In genomic region chr7:41567350-41568114, GRCh38 we compare ENCODE assay signal across 17 cellular contexts.
DNase-seq lines count a peak whose midpoint lies in the region; ATAC-seq and TF ChIP-seq lines count a peak whose summit lies in the region.
"Had no signal": no experiment of that assay in that cellular context is flagged by ENCODE, and none has a peak within 500 bp of the region (broad histone marks: within the 10 kb centered on the region; RNA-seq: fewer than 3 reads in every experiment).

No MANE protein-coding gene starts in this region.

- no peak for ATAC-seq in esophagus mucosa
- ATAC-seq: psoas muscle had no signal

- H3K9ac ChIP-seq in BLaER1, result no peak overlapping the region

- H3K36me3 ChIP-seq in BLaER1, result no peaks in the 10 kb centered on the region
- H3K36me3 ChIP-seq: SJSA1, upper lobe of left lung had no signal

- H3K4me3 ChIP-seq in BLaER1, result no peak overlapping the region
- H3K4me3 ChIP-seq: psoas muscle, SJSA1, upper lobe of left lung had no signal

- DNase-seq in M059J (ENCODE audit: low read depth) (peak; percentile 51), UCSD-AML1 (lab: John Stamatoyannopoulos, UW; ENCODE audit: unreplicated experiment) (peak; percentile 18), iris pigment epithelial cell (ENCODE audit: low read depth) (peak; percentile 51), erythroblast (lab: John Stamatoyannopoulos, UW) (no peak), NCI-H510A (lab: John Stamatoyannopoulos, UW) (no peak)
- DNase-seq in stimulated activated CD4-positive, alpha-beta T cell treated with anti-CD3 and anti-CD28 coated beads, Interleukin-15, amount 100 ng/mL, for 24 hours, result no peak
- DNase-seq: activated CD4-positive, CD25-positive, alpha-beta regulatory T cell; activated naive CD4-positive, alpha-beta T cell treated with anti-CD3 and anti-CD28 coated beads, Interleukin-2, amount 10 ng/mL, durations not matched to agents 7 days and 5 days; cerebellar nuclear complex; DMS 273 treated with DMSO at 0.1 percent for 48 hours; NCI-H1105 treated with DMSO at 0.1 percent for 48 hours; NCI-H69; psoas muscle; upper lobe of left lung had no signal

- peak overlapping the region; percentile 69 for H3K4me2 ChIP-seq in BLaER1

- H3K27me3 ChIP-seq in BLaER1, result no peaks in the 10 kb centered on the region
- H3K27me3 ChIP-seq: SJSA1, upper lobe of left lung had no signal

- H3K27ac ChIP-seq in BLaER1, result no peak overlapping the region
- H3K27ac ChIP-seq: psoas muscle, SJSA1, upper lobe of left lung had no signal

- no peaks in the 10 kb centered on the region for H4K20me1 ChIP-seq in BLaER1

- no peaks in the 10 kb centered on the region for H3K9me3 ChIP-seq in BLaER1
- H3K9me3 ChIP-seq: psoas muscle, SJSA1, upper lobe of left lung had no signal

- no peak for TF ChIP-seq POLR2A in erythroblast (IDR thresholded peaks at IDR 0.05; ENCODE audit: low read length)

- peaks cover 21% of the 10 kb centered on the region for H3K4me1 ChIP-seq in BLaER1
- H3K4me1 ChIP-seq: psoas muscle, upper lobe of left lung had no signal

Comparison
In these comparisons a context has a peak if more than half of its experiments do, and no peak if none do; other contexts are left out.
1. DNase-seq: peak in M059J (single experiment), UCSD-AML1 (single experiment) and iris pigment epithelial cell (single experiment); none in erythroblast (0 of 2), NCI-H510A (single experiment) and stimulated activated CD4-positive, alpha-beta T cell treated with anti-CD3 and anti-CD28 coated beads, Interleukin-15, amount 100 ng/mL, for 24 hours (single experiment).